Comparison of ENCODE assay signal across 26 cellular contexts in genomic region chr10:44353721-44354120, GRCh38. TPM values are rescaled to one million over a fixed set of nuclear protein-coding genes. Genes with fewer than 3 reads are reported as not detected.
"Had no signal": no experiment of that assay in that cellular context is flagged by ENCODE, and none has a peak within 500 bp of the region (broad histone marks: within the 10 kb centered on the region; RNA-seq: fewer than 3 reads in every experiment).

No MANE protein-coding gene starts in this region.

- H3K27me3 Mint-ChIP-seq: stimulated activated naive CD8-positive, alpha-beta T cell treated with anti-CD3 and anti-CD28 coated beads, Interleukin-15, Interleukin-2, amounts not matched to agents 100 ng/mL and 50 ng/mL, for 24 hours had no signal

- H3K4me3 ChIP-seq: colonic mucosa, esophagus muscularis mucosa, heart right ventricle, left lung, prostate gland, right atrium auricular region, skin epidermis, spleen, thoracic aorta, tibial nerve, upper lobe of left lung, vagina had no signal

- H3K27ac ChIP-seq: colonic mucosa, esophagus muscularis mucosa, foreskin keratinocyte, heart right ventricle, left lung, parathyroid adenoma, prostate gland, right atrium auricular region, skin epidermis, spleen, thoracic aorta, tibial nerve, upper lobe of left lung, vagina had no signal

- H2AFZ ChIP-seq: parathyroid adenoma had no signal

- ATAC-seq: foreskin keratinocyte; heart right ventricle; left cardiac atrium; left lung; naive thymus-derived CD8-positive, alpha-beta T cell; stimulated activated memory B cell treated with anti-CD40 and anti-IgM and Interleukin-4, amounts not matched to agents 10 μg/mL and 1 μg/mL and 100 μg/mL, for 72 hours had no signal

- H3K36me3 ChIP-seq: colonic mucosa, esophagus muscularis mucosa, left lung, prostate gland, right atrium auricular region, spleen, thoracic aorta, tibial nerve, upper lobe of left lung, vagina had no signal

- H3K27ac Mint-ChIP-seq: dendritic cell treated with granulocyte-macrophage colony-stimulating factor and Interleukin-4, amounts not matched to agents 40 ng/mL and 50 ng/mL, for 4 days; naive thymus-derived CD8-positive, alpha-beta T cell; nephron progenitor cell; stimulated activated memory B cell treated with anti-CD40 and anti-IgM and Interleukin-4, amounts not matched to agents 10 μg/mL and 1 μg/mL and 100 μg/mL, for 72 hours; stimulated activated naive CD8-positive, alpha-beta T cell treated with anti-CD3 and anti-CD28 coated beads, Interleukin-15, Interleukin-2, amounts not matched to agents 100 ng/mL and 50 ng/mL, for 24 hours had no signal

- H3K27me3 ChIP-seq: colonic mucosa, esophagus muscularis mucosa, foreskin keratinocyte, heart right ventricle, left lung, right atrium auricular region, spleen, tibial nerve, upper lobe of left lung, vagina had no signal

- H3K36me3 Mint-ChIP-seq: naive thymus-derived CD8-positive, alpha-beta T cell; stimulated activated memory B cell treated with anti-CD40 and anti-IgM and Interleukin-4, amounts not matched to agents 10 μg/mL and 1 μg/mL and 100 μg/mL, for 72 hours had no signal

- DNase-seq: colonic mucosa; effector CD8-positive, alpha-beta T cell; foreskin keratinocyte; glutamatergic neuron; heart right ventricle; hippocampal formation; left cardiac atrium; left lung; naive thymus-derived CD8-positive, alpha-beta T cell; nephron progenitor cell; spleen; stimulated activated CD4-positive, alpha-beta T cell treated with anti-CD3 and anti-CD28 coated beads, Interleukin-4, amount 100 ng/mL, for 4 hours; upper lobe of left lung had no signal

- H3K9ac ChIP-seq: parathyroid adenoma had no signal

- H3K4me1 Mint-ChIP-seq: stimulated activated memory B cell treated with anti-CD40 and anti-IgM and Interleukin-4, amounts not matched to agents 10 μg/mL and 1 μg/mL and 100 μg/mL, for 72 hours had no signal

- H3K79me2 ChIP-seq: parathyroid adenoma had no signal

- H3K9me3 Mint-ChIP-seq: dendritic cell treated with granulocyte-macrophage colony-stimulating factor and Interleukin-4, amounts not matched to agents 40 ng/mL and 50 ng/mL, for 4 days; naive thymus-derived CD8-positive, alpha-beta T cell; nephron progenitor cell; stimulated activated memory B cell treated with anti-CD40 and anti-IgM and Interleukin-4, amounts not matched to agents 10 μg/mL and 1 μg/mL and 100 μg/mL, for 72 hours; stimulated activated naive CD8-positive, alpha-beta T cell treated with anti-CD3 and anti-CD28 coated beads, Interleukin-15, Interleukin-2, amounts not matched to agents 100 ng/mL and 50 ng/mL, for 24 hours had no signal

- FAIRE-seq: endothelial cell of umbilical vein, islet of Langerhans had no signal

- H3K9me3 ChIP-seq: colonic mucosa, esophagus muscularis mucosa, heart right ventricle, left lung, prostate gland, right atrium auricular region, spleen, thoracic aorta, tibial nerve, upper lobe of left lung, vagina had no signal

- H3K4me1 ChIP-seq: colonic mucosa, foreskin keratinocyte, left lung, prostate gland had no signal

- H3K4me3 Mint-ChIP-seq: dendritic cell treated with granulocyte-macrophage colony-stimulating factor and Interleukin-4, amounts not matched to agents 40 ng/mL and 50 ng/mL, for 4 days; naive thymus-derived CD8-positive, alpha-beta T cell; nephron progenitor cell; stimulated activated memory B cell treated with anti-CD40 and anti-IgM and Interleukin-4, amounts not matched to agents 10 μg/mL and 1 μg/mL and 100 μg/mL, for 72 hours; stimulated activated naive CD8-positive, alpha-beta T cell treated with anti-CD3 and anti-CD28 coated beads, Interleukin-15, Interleukin-2, amounts not matched to agents 100 ng/mL and 50 ng/mL, for 24 hours had no signal

RNA-seq across cellular contexts. Expression of gene CXCL12, which starts 31.2 kb away (rescaled TPM):
- total RNA-seq: foreskin keratinocyte; naive thymus-derived CD8-positive, alpha-beta T cell had no signal
- polyA plus RNA-seq: foreskin keratinocyte; naive thymus-derived CD8-positive, alpha-beta T cell had no signal
